Comparison of ENCODE assay signal across 8 cellular contexts in the genomic region with DNA sequence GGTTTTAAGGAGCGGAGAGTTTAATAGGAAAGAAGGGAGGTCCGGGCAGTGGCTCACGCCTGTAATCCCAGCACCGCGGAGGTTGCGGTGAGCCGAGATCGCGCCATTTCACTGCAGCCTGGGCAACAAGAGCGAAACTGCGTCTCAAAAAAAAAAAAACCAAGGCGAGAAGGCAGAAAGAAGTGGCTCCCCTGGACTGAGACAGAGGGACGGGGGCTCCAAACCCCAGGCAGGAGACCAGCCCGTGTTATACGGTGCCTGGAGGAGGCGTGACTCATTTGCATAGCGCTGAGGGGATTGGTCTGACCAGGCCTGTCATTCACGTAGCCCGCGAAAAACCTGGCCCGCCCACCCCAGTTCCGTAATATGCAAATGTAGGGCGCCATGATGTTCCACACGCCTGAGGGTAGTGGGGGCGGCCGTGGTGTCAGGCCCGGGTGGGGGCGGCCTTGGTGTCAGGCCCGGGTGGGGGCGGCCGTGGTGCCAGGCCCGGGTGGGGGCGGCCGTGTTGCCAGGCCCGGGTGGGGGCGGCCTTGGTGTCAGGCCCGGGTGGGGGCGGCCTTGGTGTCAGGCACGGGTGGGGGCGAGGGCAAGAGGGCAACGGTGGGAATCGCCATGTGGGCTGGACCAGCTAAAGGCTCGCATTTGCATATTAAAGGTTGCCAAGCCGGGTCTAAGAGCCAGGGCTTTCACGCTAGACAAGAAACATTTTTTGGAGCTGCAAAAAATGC. TPM values are rescaled to one million over a fixed set of nuclear protein-coding genes. Genes with fewer than 3 reads are reported as not detected.
A peak's percentile ranks its signal among the peaks of the same experiment; 100 is the strongest.
DNase-seq lines count a peak whose midpoint lies in the region; ATAC-seq and TF ChIP-seq lines count a peak whose summit lies in the region.

No MANE protein-coding gene starts in this region.

- H3K9me3 Mint-ChIP-seq in brain (peaks cover 0 to 11% (median 0%) of the 10 kb centered on the region in 5 experiments), immature natural killer cell (no peaks in the 10 kb centered on the region)

- peaks cover 37% of the 10 kb centered on the region for H3K36me3 ChIP-seq in SK-N-MC (ENCODE audit: insufficient read depth, low read length)
- peaks cover 22% of the 10 kb centered on the region for H3K36me3 ChIP-seq in HAP-1 (replicated peaks)

- peak; percentile 85 for DNase-seq in SK-N-MC (ENCODE audit: low read depth, low spot score)
- peak; percentile 84 to 86 (median 84) for DNase-seq in immature natural killer cell
- DNase-seq in stimulated activated CD4-positive, alpha-beta T cell treated with anti-CD3 and anti-CD28 coated beads, Interleukin-12 subunit alpha, Interleukin-12 subunit beta, amount 100 ng/mL, for 48 hours (ENCODE audit: low read depth in 2 of 3, low spot score in 1 of 3), result peak; percentile 87 to 90 (median 87)
- no peak for DNase-seq in cerebellar nuclear complex (lab: John Stamatoyannopoulos, UW)
- DNase-seq in HAP-1 (ENCODE audit: low spot score in 2 of 2), result no peak

- H3K36me3 Mint-ChIP-seq in brain, result peaks cover 40% of the 10 kb centered on the region
- H3K36me3 Mint-ChIP-seq in immature natural killer cell, result peaks cover 0 to 3% (median 0%) of the 10 kb centered on the region in 3 donors

- H3K27me3 Mint-ChIP-seq in brain, result peaks cover 4% of the 10 kb centered on the region
- peaks cover 5% of the 10 kb centered on the region in 3 donors for H3K27me3 Mint-ChIP-seq in immature natural killer cell (ENCODE audit: low read depth in 3 of 3)

- peak overlapping the region; percentile 86 to 96 (median 92) for H3K27ac Mint-ChIP-seq in brain
- peak overlapping the region; percentile 74 to 95 (median 88) for H3K27ac Mint-ChIP-seq in immature natural killer cell

- H3K4me3 Mint-ChIP-seq in brain (peak overlapping the region; percentile 91 to 98 (median 93)), immature natural killer cell (peak overlapping the region; percentile 92 to 97 (median 94))

- H3K9me3 ChIP-seq in SK-N-MC (ENCODE audit: low read depth, low read length), result no peaks in the 10 kb centered on the region
- H3K9me3 ChIP-seq in HAP-1, result no peaks in the 10 kb centered on the region

- peak overlapping the region; percentile 80 for H3K4me3 ChIP-seq in SK-N-MC
- no peak overlapping the region for H3K4me3 ChIP-seq in HAP-1

- H3K9ac ChIP-seq in SK-N-MC (ENCODE audit: insufficient read length), result peak overlapping the region; percentile 68

- ATAC-seq in GM18499 (IDR thresholded peaks at IDR 0.05; ENCODE audit: insufficient read depth, unreplicated experiment) (peak; percentile 98), HG02884 (IDR thresholded peaks at IDR 0.05; ENCODE audit: unreplicated experiment) (peak; percentile 97)

- H3K4me1 Mint-ChIP-seq in brain, result peaks cover 48% of the 10 kb centered on the region
- peaks cover 29 to 45% of the 10 kb centered on the region in 2 donors for H3K4me1 Mint-ChIP-seq in immature natural killer cell

- peaks cover 11% of the 10 kb centered on the region for H3K4me1 ChIP-seq in HAP-1

- in situ Hi-C loops in HAP-1 (cut with MboI; ENCODE audit: low sequenced_read_pairs), result no loop called here

- no peak for TF ChIP-seq CTCF in brain (conservative IDR thresholded peaks at IDR 0.05)

- peak overlapping the region; percentile 91; the same call in 1 of the 2 replicates for H3K27ac ChIP-seq in SK-N-MC

- no peaks in the 10 kb centered on the region for H3K27me3 ChIP-seq in HAP-1 (ENCODE audit: low read depth)

RNA-seq across cellular contexts. Expression of gene PLCXD1, which starts 2.1 kb away (rescaled TPM):
- polyA plus RNA-seq in brain (ENCODE audit: insufficient read depth, low read depth, low replicate concordance) (9.3 TPM), immature natural killer cell (1 to 10 TPM; 1.2 to 7.5 (median 2.8) TPM)

RNA-seq across cellular contexts. Expression of gene GTPBP6, which starts 35.3 kb away (rescaled TPM):
- 33.5 TPM for polyA plus RNA-seq in brain (ENCODE audit: insufficient read depth, low read depth, low replicate concordance)
- 10 to 100 TPM; 37.2 to 44.1 (median 41.4) TPM for polyA plus RNA-seq in immature natural killer cell

Comparison
In these comparisons a context has a peak if more than half of its experiments do, and no peak if none do; other contexts are left out.
1. DNase-seq: peak in SK-N-MC (single experiment), immature natural killer cell (3 of 3) and stimulated activated CD4-positive, alpha-beta T cell treated with anti-CD3 and anti-CD28 coated beads, Interleukin-12 subunit alpha, Interleukin-12 subunit beta, amount 100 ng/mL, for 48 hours (3 of 3); none in cerebellar nuclear complex (0 of 2) and HAP-1 (0 of 2).